ENCODE assay signal across 13 cellular contexts in genomic region chr11:13717331-13717730, GRCh38. TPM values are rescaled to one million over a fixed set of nuclear protein-coding genes. Genes with fewer than 3 reads are reported as not detected.
A peak's percentile ranks its signal among the peaks of the same experiment; 100 is the strongest.
DNase-seq lines count a peak whose midpoint lies in the region; ATAC-seq and TF ChIP-seq lines count a peak whose summit lies in the region.
"Had no signal": no experiment of that assay in that cellular context is flagged by ENCODE, and none has a peak within 500 bp of the region (broad histone marks: within the 10 kb centered on the region; RNA-seq: fewer than 3 reads in every experiment).

No MANE protein-coding gene starts in this region.

- H3K4me3 ChIP-seq in RWPE2 (ENCODE audit: severe bottlenecking) (no peak overlapping the region), epithelial cell of proximal tubule (ENCODE audit: low read depth, low read length) (no peak overlapping the region), dorsolateral prefrontal cortex (no peak overlapping the region), lower leg skin (ENCODE audit: low read depth, poor library complexity, severe bottlenecking) (no peak overlapping the region)
- H3K4me3 ChIP-seq: skin epidermis had no signal

- TF ChIP-seq POLR2A in lower leg skin (IDR thresholded peaks at IDR 0.05) = no peak

- no peak overlapping the region for H3K27ac ChIP-seq in RWPE2 (ENCODE audit: poor library complexity, severe bottlenecking)
- peak overlapping the region in 5 of 59 donors; percentile 2 to 21 (median 14) for H3K27ac ChIP-seq in dorsolateral prefrontal cortex

- H3K4me1 ChIP-seq in RWPE2 (ENCODE audit: insufficient read depth, poor library complexity, severe bottlenecking) = peaks cover 15% of the 10 kb centered on the region

- 80 to 84% methylated on average over 3 of the region's 3 CpGs for WGBS in lower leg skin, 2 donors

- H3K9me3 ChIP-seq in RWPE2 (ENCODE audit: severe bottlenecking) = no peaks in the 10 kb centered on the region

- intact Hi-C loops in dorsolateral prefrontal cortex (cut with DNase I) (no loop called here), lower leg skin (cut with DNase I; ENCODE audit: low total_unique reads) (loop anchor here (5.0 kb wide), 1 partner anchor 1260 kb away; no protein-coding TSS in a partner anchor), sciatic nerve (cut with DNase I) (no loop called here)

- no peaks in the 10 kb centered on the region for H3K27me3 ChIP-seq in RWPE2 (ENCODE audit: insufficient read depth, poor library complexity, severe bottlenecking)
- no peaks in the 10 kb centered on the region for H3K27me3 ChIP-seq in dorsolateral prefrontal cortex

- DNase-seq in GM03348 (ENCODE audit: low spot score) (peak; percentile 42), RWPE2 (ENCODE audit: low spot score) (no peak), epithelial cell of proximal tubule (ENCODE audit: low read depth) (peak; percentile 20), omental fat pad (ENCODE audit: low spot score) (no peak), dorsolateral prefrontal cortex (no peak), T-helper 9 cell (no peak), lower leg skin (ENCODE audit: low spot score in 2 of 2) (no peak), sciatic nerve (ENCODE audit: low spot score) (no peak)
- DNase-seq: amygdala, DMS 273 treated with DMSO at 0.1 percent for 48 hours, glutamatergic neuron, midbrain had no signal

- H3K36me3 ChIP-seq in RWPE2 (ENCODE audit: low read depth) = peaks cover 92% of the 10 kb centered on the region

- TF ChIP-seq CTCF in RWPE2 (IDR thresholded peaks at IDR 0.05; ENCODE audit: poor library complexity, severe bottlenecking) (no peak), epithelial cell of proximal tubule (conservative IDR thresholded peaks at IDR 0.05; ENCODE audit: low read depth, low read length) (no peak), omental fat pad (IDR thresholded peaks at IDR 0.05) (no peak), dorsolateral prefrontal cortex (IDR thresholded peaks at IDR 0.05 in 54 of 56, conservative IDR thresholded peaks at IDR 0.05 in 2 of 56; ENCODE audit: low read depth in 1 of 56, partially characterized antibody in 56 of 56) (no peak), lower leg skin (IDR thresholded peaks at IDR 0.05) (no peak)

- ATAC-seq in RWPE2 (ENCODE audit: low read depth) (peak; percentile 58; the same call in 1 of the 3 replicates), omental fat pad (ENCODE audit: low FRiP score) (peak; percentile 67), sciatic nerve (no peak)

RNA-seq across cellular contexts. Expression of gene FAR1, which starts 48.9 kb away (rescaled TPM):
- total RNA-seq in epithelial cell of proximal tubule (23.2 and 31.3 TPM in 2 replicates), omental fat pad (10 to 100 TPM; 35.4 to 56.8 (median 45.4) TPM), dorsolateral prefrontal cortex (100 to 1,000 TPM in 43 of 120 experiments, 10 to 100 TPM in 77; 42.5 to 163 (median 94.1) TPM), lower leg skin (10 to 100 TPM in 3 of 4 donors, 1 to 10 TPM in 1; 8.0 to 17.0 (median 13.5) TPM), sciatic nerve (130 TPM)

Comparison
In these comparisons a context has a peak if more than half of its experiments do, and no peak if none do; other contexts are left out.
1. DNase-seq: peak in GM03348 (single experiment) and epithelial cell of proximal tubule (single experiment); none in RWPE2 (single experiment), omental fat pad (single experiment), dorsolateral prefrontal cortex (0 of 10), T-helper 9 cell (single experiment), lower leg skin (0 of 2) and sciatic nerve (single experiment).